ENCODE assay signal across 9 cellular contexts in genomic region chr10:13340626-13341370, GRCh38. TPM values are rescaled to one million over a fixed set of nuclear protein-coding genes. Genes with fewer than 3 reads are reported as not detected.
DNase-seq lines count a peak whose midpoint lies in the region; ATAC-seq, FAIRE-seq and TF ChIP-seq lines count a peak whose summit lies in the region.
"Had no signal": no experiment of that assay in that cellular context is flagged by ENCODE, and none has a peak within 500 bp of the region (broad histone marks: within the 10 kb centered on the region; RNA-seq: fewer than 3 reads in every experiment).

No MANE protein-coding gene starts in this region.

- H3K36me3 ChIP-seq in hepatocyte (replicated peaks; ENCODE audit: insufficient read depth, low read depth) (no peaks in the 10 kb centered on the region), pancreas (peaks cover 0 to 5% (median 0%) of the 10 kb centered on the region in 3 donors), breast epithelium (no peaks in the 10 kb centered on the region)

- H3K9me3 Mint-ChIP-seq in IgD-negative memory B cell = no peaks in the 10 kb centered on the region

- TF ChIP-seq CTCF in hepatocyte (IDR thresholded peaks at IDR 0.05; ENCODE audit: poor library complexity) (no peak), pancreas (IDR thresholded peaks at IDR 0.05) (no peak), breast epithelium (IDR thresholded peaks at IDR 0.05) (no peak)

- H2AFZ ChIP-seq in hepatocyte = no peak overlapping the region

- H3K27me3 ChIP-seq in hepatocyte (no peaks in the 10 kb centered on the region), pancreas (no peaks in the 10 kb centered on the region), breast epithelium (no peaks in the 10 kb centered on the region)
- H3K27me3 ChIP-seq: dorsolateral prefrontal cortex had no signal

- H3K4me1 ChIP-seq in hepatocyte (ENCODE audit: insufficient read depth) (peaks cover 32% of the 10 kb centered on the region), pancreas (peaks cover 0 to 3% (median 0%) of the 10 kb centered on the region in 3 donors), breast epithelium (no peaks in the 10 kb centered on the region)

- 87% methylated on average over 12 of the region's 12 CpGs for WGBS in hepatocyte (ENCODE audit: low lambda C conversion rate, missing lambda C conversion rate)
- 89 to 90% methylated on average over 12 of the region's 12 CpGs for WGBS in pancreas, 2 donors

- H3K4me3 Mint-ChIP-seq in IgD-negative memory B cell = peak overlapping the region; percentile 41 to 83 (median 74)

- H3K4me1 Mint-ChIP-seq in IgD-negative memory B cell = peaks cover 12 to 26% (median 15%) of the 10 kb centered on the region in 3 donors

- H3K4me3 ChIP-seq in hepatocyte = no peak overlapping the region
- no peak overlapping the region for H3K4me3 ChIP-seq in pancreas
- H3K4me3 ChIP-seq in breast epithelium = no peak overlapping the region

- intact Hi-C loops in pancreas (cut with DNase I) = no loop called here
- intact Hi-C loops in breast epithelium (cut with DNase I; ENCODE audit: low total_unique reads) = no loop called here

- no peak for TF ChIP-seq POLR2A in breast epithelium (IDR thresholded peaks at IDR 0.05)

- H3K27ac ChIP-seq in hepatocyte (peak overlapping the region; percentile 41), pancreas (no peak overlapping the region), breast epithelium (no peak overlapping the region)

- H3K9me2 ChIP-seq in hepatocyte (replicated peaks; ENCODE audit: insufficient read depth) = no peaks in the 10 kb centered on the region

- H3K4me2 ChIP-seq in hepatocyte = peak overlapping the region; percentile 40

- H4K20me1 ChIP-seq in hepatocyte (ENCODE audit: insufficient read depth, poor library complexity, severe bottlenecking) = peaks cover 7% of the 10 kb centered on the region

- peaks cover 69% of the 10 kb centered on the region for H3K79me2 ChIP-seq in hepatocyte

- peak overlapping the region in 2 of 3 donors; percentile 44 to 63 for H3K27ac Mint-ChIP-seq in IgD-negative memory B cell

- DNase-seq in hepatocyte (ENCODE audit: low spot score) = no peak
- no peak for DNase-seq in ecto neural progenitor cell (ENCODE audit: low spot score)
- DNase-seq in pancreas = no peak
- no peak for DNase-seq in GOT3 (lab: John Stamatoyannopoulos, UW)
- DNase-seq in breast epithelium (ENCODE audit: low spot score in 2 of 2) = no peak

- H3K36me3 Mint-ChIP-seq in IgD-negative memory B cell = peaks cover 4% of the 10 kb centered on the region

- FAIRE-seq in pancreas (lab: Jason Lieb, UNC) = no peak

- peak; percentile 79 for ATAC-seq in GM18858 (IDR thresholded peaks at IDR 0.05; ENCODE audit: unreplicated experiment)
- peak; percentile 90 for ATAC-seq in GM21619 (IDR thresholded peaks at IDR 0.05; ENCODE audit: unreplicated experiment)
- ATAC-seq in pancreas = no peak

- no peaks in the 10 kb centered on the region for H3K27me3 Mint-ChIP-seq in IgD-negative memory B cell

- H3K9me3 ChIP-seq in hepatocyte (ENCODE audit: low read depth) (no peaks in the 10 kb centered on the region), pancreas (no peaks in the 10 kb centered on the region), breast epithelium (no peaks in the 10 kb centered on the region)

RNA-seq across cellular contexts. Expression of gene SEPHS1, which starts 7.3 kb away (rescaled TPM):
- 7.9 TPM for polyA plus RNA-seq in IgD-negative memory B cell
- total RNA-seq in hepatocyte = 48.5 and 52.8 TPM in 2 replicates
- polyA plus RNA-seq in hepatocyte = 41.5 and 45.9 TPM in 2 replicates
- total RNA-seq in pancreas = 10 to 100 TPM; 14.4 to 24.6 (median 19.7) TPM
- 10 to 100 TPM; 14.3 to 21.3 TPM for polyA plus RNA-seq in pancreas
- total RNA-seq in breast epithelium = 10 to 100 TPM; 33.9 to 53.3 (median 43.6) TPM

RNA-seq across cellular contexts. Expression of gene PHYH, which starts 40.9 kb away (rescaled TPM):
- polyA plus RNA-seq in IgD-negative memory B cell (10.2 TPM), hepatocyte (64.0 and 83.7 TPM in 2 replicates), pancreas (10 to 100 TPM; 20.0 to 32.0 TPM)
- total RNA-seq in hepatocyte (50.1 and 62.3 TPM in 2 replicates), pancreas (10 to 100 TPM; 13.4 to 22.5 (median 18.3) TPM), breast epithelium (10 to 100 TPM; 23.7 to 74.7 (median 26.9) TPM)

Comparison
In these comparisons a context has a peak if more than half of its experiments do, and no peak if none do; other contexts are left out.
1. ATAC-seq: peak in GM18858 (single experiment) and GM21619 (single experiment); none in pancreas (0 of 4).